10 cellular contexts compared by ENCODE assay signal in the genomic region with DNA sequence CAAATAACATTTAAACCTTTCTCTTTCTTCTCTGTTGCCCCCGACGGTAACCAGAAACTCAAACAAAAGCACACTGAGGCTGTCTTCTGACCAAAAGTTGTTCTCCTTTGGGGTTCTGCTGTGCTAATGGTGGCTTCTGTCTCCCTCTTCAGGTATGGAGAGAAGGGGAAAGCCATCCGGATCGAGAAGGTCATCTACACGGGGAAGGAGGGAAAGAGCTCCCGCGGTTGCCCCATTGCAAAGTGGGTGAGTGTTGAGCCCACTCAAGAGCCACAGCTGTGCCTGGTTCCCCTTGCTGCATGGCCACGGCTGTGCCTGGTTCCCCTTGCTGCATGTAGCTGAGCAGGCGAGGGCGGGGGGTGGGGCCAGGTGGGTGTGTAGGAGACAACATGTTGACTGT.
DNase-seq lines count a peak whose midpoint lies in the region; ATAC-seq and TF ChIP-seq lines count a peak whose summit lies in the region.
"Had no signal": no experiment of that assay in that cellular context is flagged by ENCODE, and none has a peak within 500 bp of the region (broad histone marks: within the 10 kb centered on the region; RNA-seq: fewer than 3 reads in every experiment).

No MANE protein-coding gene starts in this region.

- no peaks in the 10 kb centered on the region for H3K27me3 ChIP-seq in cardiac muscle cell

- intact Hi-C loops in cardiac septum (cut with DNase I), result no loop called here

- peak; percentile 9 for ATAC-seq in HG03108 (IDR thresholded peaks at IDR 0.05; ENCODE audit: unreplicated experiment)

- no peaks in the 10 kb centered on the region for H3K36me3 ChIP-seq in cardiac muscle cell

- TF ChIP-seq CTCF in cardiac muscle cell (IDR thresholded peaks at IDR 0.05; ENCODE audit: low read depth, low read length) (peak; percentile 15), choroid plexus epithelial cell (conservative IDR thresholded peaks at IDR 0.05; ENCODE audit: low read depth, low read length) (peak; percentile 45)

- peaks cover 30% of the 10 kb centered on the region for H3K4me1 ChIP-seq in cardiac muscle cell (ENCODE audit: low read depth)

- no peaks in the 10 kb centered on the region for H3K9me3 ChIP-seq in cardiac muscle cell (ENCODE audit: low read depth)

- no peak overlapping the region for H3K4me3 ChIP-seq in cardiac muscle cell
- H3K4me3 ChIP-seq in choroid plexus epithelial cell (ENCODE audit: low read depth, low read length), result no peak overlapping the region

- no peak overlapping the region for H3K27ac ChIP-seq in cardiac muscle cell

- DNase-seq in cardiac muscle cell (ENCODE audit: low read depth in 1 of 2, low spot score in 1 of 2), result peak in 1 of 2 donors; percentile 11
- DNase-seq in cardiac septum (ENCODE audit: low spot score), result no peak
- DNase-seq in choroid plexus epithelial cell (ENCODE audit: low read depth), result peak; percentile 27
- no peak for DNase-seq in T-helper 9 cell
- no peak for DNase-seq in DMS153 treated with DMSO at 0.1 percent for 48 hours (lab: John Stamatoyannopoulos, UW; ENCODE audit: unreplicated experiment)
- DNase-seq in SW 1271 (lab: John Stamatoyannopoulos, UW), result no peak
- no peak for DNase-seq in cortex of kidney (lab: John Stamatoyannopoulos, UW)
- DNase-seq: CD4-positive, alpha-beta T cell; left cardiac atrium had no signal
